ENCODE assay signal across 8 cellular contexts in the genomic region with DNA sequence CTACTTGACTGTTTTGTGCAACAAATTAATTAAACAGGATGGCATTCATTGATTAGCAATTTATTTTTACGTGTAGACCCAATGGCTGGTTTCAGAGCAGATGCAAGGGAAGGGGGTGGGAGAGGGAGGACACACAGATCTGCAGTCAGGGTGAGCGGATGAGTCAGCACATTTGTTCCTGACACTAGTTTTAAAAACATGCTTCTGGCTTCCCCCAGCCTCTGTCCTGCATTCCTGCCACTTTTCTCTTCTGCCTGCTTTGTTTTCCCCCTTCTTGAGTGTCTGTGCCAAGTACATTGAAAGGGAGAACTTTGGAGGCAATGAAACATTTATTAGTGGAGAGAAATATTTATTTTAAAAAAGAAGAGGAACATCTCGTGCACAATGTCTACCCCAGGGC. TPM values are rescaled to one million over a fixed set of nuclear protein-coding genes. Genes with fewer than 3 reads are reported as not detected.
DNase-seq lines count a peak whose midpoint lies in the region; ATAC-seq and TF ChIP-seq lines count a peak whose summit lies in the region.

No MANE protein-coding gene starts in this region.

- no peak for TF ChIP-seq POLR2A in NB4 (IDR thresholded peaks at IDR 0.05; ENCODE audit: extremely low read depth, insufficient read length)

- WGBS in mesodermal cell (ENCODE audit: insufficient coverage in 2 of 2), 2 experiments: 40 to 55% methylated on average over 2 of the region's 3 CpGs

- peaks cover 84% of the 10 kb centered on the region for H3K36me3 ChIP-seq in mesodermal cell (ENCODE audit: control insufficient read depth, insufficient read depth, low read length)

- no peaks in the 10 kb centered on the region for H3K9me3 ChIP-seq in mesodermal cell (ENCODE audit: control insufficient read depth, low read length)

- ATAC-seq in HG03025 (IDR thresholded peaks at IDR 0.05; ENCODE audit: low FRiP score, unreplicated experiment): no peak
- ATAC-seq in HG03565 (IDR thresholded peaks at IDR 0.05; ENCODE audit: unreplicated experiment): no peak

- TF ChIP-seq CTCF in NB4 (IDR thresholded peaks at IDR 0.05; ENCODE audit: low read depth, low read length) (no peak), choroid plexus epithelial cell (conservative IDR thresholded peaks at IDR 0.05; ENCODE audit: low read depth, low read length) (no peak)

- H3K4me3 ChIP-seq in NB4 (ENCODE audit: low read depth, low read length): no peak overlapping the region
- no peak overlapping the region for H3K4me3 ChIP-seq in choroid plexus epithelial cell (ENCODE audit: low read depth, low read length)
- no peak overlapping the region for H3K4me3 ChIP-seq in mesodermal cell (ENCODE audit: extremely low read depth, insufficient read depth, low read length, poor library complexity, severe bottlenecking)

- peaks cover 27% of the 10 kb centered on the region for H3K4me1 ChIP-seq in mesodermal cell (ENCODE audit: control insufficient read depth, insufficient read depth, low read length, poor library complexity, severe bottlenecking)

- DNase-seq in AG08396 (ENCODE audit: low spot score) (peak; percentile 80), NB4 (ENCODE audit: low read depth) (peak; percentile 68), choroid plexus epithelial cell (ENCODE audit: low read depth) (peak; percentile 94), NCI-H2107 treated with DMSO at 0.1 percent for 48 hours (lab: John Stamatoyannopoulos, UW; ENCODE audit: unreplicated experiment) (no peak)
- DNase-seq in stimulated activated CD4-positive, alpha-beta T cell treated with anti-CD3 and anti-CD28 coated beads, Interleukin-15, amount 100 ng/mL, for 24 hours: no peak

- peak overlapping the region; percentile 85 for H3K27ac ChIP-seq in mesodermal cell (ENCODE audit: low read depth, low read length, severe bottlenecking)

RNA-seq across cellular contexts. Expression of a gene that starts 52.1 kb away (rescaled TPM):
- 195 TPM for polyA plus RNA-seq in mesodermal cell (2013, experiment 1 of 2)
- polyA plus RNA-seq in mesodermal cell (2013, experiment 2 of 2): 172 TPM

Comparison
In these comparisons a context has a peak if more than half of its experiments do, and no peak if none do; other contexts are left out.
1. DNase-seq: peak in AG08396 (single experiment), NB4 (single experiment) and choroid plexus epithelial cell (single experiment); none in NCI-H2107 treated with DMSO at 0.1 percent for 48 hours (single experiment) and stimulated activated CD4-positive, alpha-beta T cell treated with anti-CD3 and anti-CD28 coated beads, Interleukin-15, amount 100 ng/mL, for 24 hours (single experiment).